Comparison of ENCODE assay signal across 19 cellular contexts in genomic region chr12:132517740-132518100, GRCh38. TPM values are rescaled to one million over a fixed set of nuclear protein-coding genes. Genes with fewer than 3 reads are reported as not detected.
A peak's percentile ranks its signal among the peaks of the same experiment; 100 is the strongest.
DNase-seq lines count a peak whose midpoint lies in the region; ATAC-seq and TF ChIP-seq lines count a peak whose summit lies in the region.
"Had no signal": no experiment of that assay in that cellular context is flagged by ENCODE, and none has a peak within 500 bp of the region (broad histone marks: within the 10 kb centered on the region; RNA-seq: fewer than 3 reads in every experiment).

No MANE protein-coding gene starts in this region.

- peak overlapping the region in 1 of 3 experiments; percentile 9 for H3K4me3 Mint-ChIP-seq in nephron
- H3K4me3 Mint-ChIP-seq in type B pancreatic cell, result peak overlapping the region; percentile 29
- H3K4me3 Mint-ChIP-seq: GM23338, HFFc6 had no signal

- no peak for TF ChIP-seq CTCF in RWPE1 (conservative IDR thresholded peaks at IDR 0.05; ENCODE audit: low read depth)
- no peak for TF ChIP-seq CTCF in hepatocyte (IDR thresholded peaks at IDR 0.05; ENCODE audit: poor library complexity)
- TF ChIP-seq CTCF in nephron (IDR thresholded peaks at IDR 0.05; ENCODE audit: unreplicated experiment in 3 of 3), result no peak
- TF ChIP-seq CTCF in type B pancreatic cell (conservative IDR thresholded peaks at IDR 0.05), result no peak

- no peak overlapping the region for H2AFZ ChIP-seq in hepatocyte
- H2AFZ ChIP-seq: GM23338, PC-9 had no signal

- H3K27me3 ChIP-seq in hepatocyte, result no peaks in the 10 kb centered on the region
- H3K27me3 ChIP-seq: MG63 had no signal

- peaks cover 8% of the 10 kb centered on the region for H3K9me3 Mint-ChIP-seq in nephron
- peaks cover 8% of the 10 kb centered on the region for H3K9me3 Mint-ChIP-seq in type B pancreatic cell

- H3K9me2 ChIP-seq in hepatocyte (replicated peaks; ENCODE audit: insufficient read depth), result no peaks in the 10 kb centered on the region

- H3K27ac Mint-ChIP-seq in nephron (peak overlapping the region; percentile 86 to 89 (median 86)), type B pancreatic cell (peak overlapping the region; percentile 86)
- H3K27ac Mint-ChIP-seq: GM23338, HFFc6 had no signal

- H3K9me3 ChIP-seq in hepatocyte (ENCODE audit: low read depth), result no peaks in the 10 kb centered on the region
- H3K9me3 ChIP-seq: MG63 had no signal

- peak overlapping the region; percentile 59 for H3K4me2 ChIP-seq in hepatocyte
- H3K4me2 ChIP-seq: GM23338, PC-9 had no signal

- H3K27me3 Mint-ChIP-seq in nephron (ENCODE audit: low read depth) (no peaks in the 10 kb centered on the region), type B pancreatic cell (no peaks in the 10 kb centered on the region)

- POLR2A ChIA-PET in RWPE1 (lab: Yijun Ruan, JAX; ENCODE audit: low non-redundant PET), result no interaction called here

- peaks cover 13% of the 10 kb centered on the region for H4K20me1 ChIP-seq in hepatocyte (ENCODE audit: insufficient read depth, poor library complexity, severe bottlenecking)

- CTCF ChIA-PET in RWPE1 (lab: Yijun Ruan, JAX), result interaction anchor here (0.8 to 1.9 kb wide), 3 partner anchors 14 to 104 kb away, joined by 3 to 7 read pairs (median 5); no protein-coding TSS in a partner anchor

- no peak for ATAC-seq in HG03520 (IDR thresholded peaks at IDR 0.05; ENCODE audit: unreplicated experiment)
- ATAC-seq in GM21576 (IDR thresholded peaks at IDR 0.05; ENCODE audit: unreplicated experiment), result no peak
- ATAC-seq in GM21526 (IDR thresholded peaks at IDR 0.05; ENCODE audit: low FRiP score, unreplicated experiment), result no peak
- ATAC-seq: GM12878, GM23338, Right ventricle myocardium inferior had no signal

- peaks cover 15% of the 10 kb centered on the region for H3K79me2 ChIP-seq in hepatocyte

- H3K4me3 ChIP-seq in hepatocyte, result no peak overlapping the region
- H3K4me3 ChIP-seq: GM12878, GM23338, MG63, PC-9, SK-N-MC had no signal

- no peaks in the 10 kb centered on the region for H3K36me3 ChIP-seq in hepatocyte (replicated peaks; ENCODE audit: insufficient read depth, low read depth)

- H3K27ac ChIP-seq in RWPE1 (peak overlapping the region; percentile 74), hepatocyte (no peak overlapping the region)
- H3K27ac ChIP-seq: PC-9, SK-N-MC had no signal

- H3K4me1 Mint-ChIP-seq in nephron, result peaks cover 20% of the 10 kb centered on the region
- peaks cover 12% of the 10 kb centered on the region for H3K4me1 Mint-ChIP-seq in type B pancreatic cell (ENCODE audit: unreplicated experiment)
- H3K4me1 Mint-ChIP-seq: GM23338 had no signal

- peaks cover 8% of the 10 kb centered on the region for H3K4me1 ChIP-seq in hepatocyte (ENCODE audit: insufficient read depth)

- H3K36me3 Mint-ChIP-seq in nephron (ENCODE audit: low read depth) (peaks cover 34% of the 10 kb centered on the region), type B pancreatic cell (peaks cover 19% of the 10 kb centered on the region)

- WGBS in hepatocyte (ENCODE audit: low lambda C conversion rate, missing lambda C conversion rate), result 79% methylated on average over 10 of the region's 10 CpGs

- no peak for DNase-seq in RWPE1 (ENCODE audit: low spot score)
- no peak for DNase-seq in hepatocyte (ENCODE audit: low spot score)
- DNase-seq in type B pancreatic cell (ENCODE audit: extremely low spot score, unreplicated experiment), result no peak
- DNase-seq: DMS153; HFFc6; MG63; NCI-H1105; NCI-H1694 treated with DMSO at 0.1 percent for 48 hours; NCI-H69; NK-92 treated with Interleukin-12 subunit alpha and Interleukin-12 subunit beta, amount 100 ng/mL, for 24 hours; PC-9 had no signal

RNA-seq across cellular contexts. Expression of gene FBRSL1, which starts 27.8 kb away (rescaled TPM):
- total RNA-seq in hepatocyte (5.8 and 18.5 TPM in 2 replicates), type B pancreatic cell (ENCODE audit: low replicate concordance) (108 TPM in 2 replicates)
- 61.1 and 69.1 TPM in 2 replicates for polyA plus RNA-seq in hepatocyte
